ENCODE assay signal across 8 cellular contexts in the genomic region with DNA sequence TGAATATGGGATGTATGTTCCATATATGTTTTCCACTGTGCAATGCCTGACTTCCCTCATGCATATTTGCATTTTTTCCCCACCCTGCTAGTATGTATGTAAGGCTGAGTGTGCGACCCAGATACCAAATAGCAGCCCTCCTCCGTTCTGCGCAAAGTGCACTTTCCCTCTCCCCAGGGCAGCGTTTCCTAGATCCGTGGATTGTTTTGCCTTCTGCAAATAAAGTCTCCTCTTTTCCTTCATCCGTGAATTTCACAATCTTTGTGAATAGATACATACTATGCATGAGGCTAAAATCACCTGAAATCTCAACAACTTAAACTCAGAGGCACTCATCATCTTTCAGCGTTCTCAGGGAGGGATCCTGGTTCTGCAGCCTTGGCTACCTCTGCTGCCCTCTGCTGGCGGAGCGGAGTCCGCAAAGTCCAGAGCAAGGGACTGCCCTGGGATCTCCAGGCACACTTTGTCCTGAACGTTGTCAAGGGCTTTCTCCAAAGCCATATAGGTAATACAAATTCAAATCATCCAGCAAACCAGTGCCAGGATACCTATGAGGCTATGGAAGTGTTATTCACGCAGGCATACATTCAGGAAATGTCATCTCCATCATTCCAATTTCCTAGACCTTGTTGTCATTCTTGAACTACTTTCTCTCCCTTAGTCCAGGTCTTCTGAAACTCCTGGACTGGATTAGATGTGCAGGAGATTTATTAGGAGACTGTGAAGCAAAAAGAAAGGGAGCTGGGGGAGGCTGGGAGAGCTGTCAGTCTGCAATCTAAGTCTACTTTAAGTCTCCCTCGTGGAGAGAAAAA. TPM values are rescaled to one million over a fixed set of nuclear protein-coding genes. Genes with fewer than 3 reads are reported as not detected.
DNase-seq lines count a peak whose midpoint lies in the region; TF ChIP-seq lines count a peak whose summit lies in the region.

No MANE protein-coding gene starts in this region.

- TF ChIP-seq CTCF in NB4 (IDR thresholded peaks at IDR 0.05; ENCODE audit: low read depth, low read length): peak; percentile 99
- peak; percentile 96 for TF ChIP-seq CTCF in VCaP (conservative IDR thresholded peaks at IDR 0.05)
- TF ChIP-seq CTCF in breast epithelium (IDR thresholded peaks at IDR 0.05): peak; percentile 51 to 73 (median 65)
- TF ChIP-seq CTCF in kidney epithelial cell (IDR thresholded peaks at IDR 0.05; ENCODE audit: insufficient read depth, low read length, poor library complexity, severe bottlenecking): peak; percentile 99

- H3K9me3 ChIP-seq in breast epithelium: no peaks in the 10 kb centered on the region

- H3K27ac ChIP-seq in VCaP (no peak overlapping the region), breast epithelium (no peak overlapping the region)

- peak; percentile 22 for DNase-seq in NCI-H510A treated with DMSO at 0.1 percent for 48 hours (lab: John Stamatoyannopoulos, UW)
- DNase-seq in NCI-H510A (lab: John Stamatoyannopoulos, UW): no peak
- DNase-seq in HEK293T (ENCODE audit: extremely low spot score): peak; percentile 80
- peak; percentile 60 for DNase-seq in NB4 (ENCODE audit: low read depth)
- DNase-seq in breast epithelium (ENCODE audit: low spot score in 2 of 2): peak; percentile 35 to 65
- DNase-seq in kidney epithelial cell (ENCODE audit: low read depth): no peak
- DNase-seq in stimulated activated CD4-positive, alpha-beta T cell treated with anti-CD3 and anti-CD28 coated beads, Interleukin-1b, Interleukin-23, amount 100 ng/mL, for 48 hours: peak; percentile 76

- no peak overlapping the region for H3K4me3 ChIP-seq in NB4 (ENCODE audit: low read depth, low read length)
- H3K4me3 ChIP-seq in breast epithelium: no peak overlapping the region
- H3K4me3 ChIP-seq in kidney epithelial cell (ENCODE audit: low read depth, low read length): no peak overlapping the region

- H3K4me1 ChIP-seq in breast epithelium: no peaks in the 10 kb centered on the region

- CTCF ChIA-PET in HEK293T (lab: Yijun Ruan, JAX): no interaction called here

- intact Hi-C loops in breast epithelium (cut with DNase I; ENCODE audit: low total_unique reads): no loop called here

- POLR2A ChIA-PET in HEK293T (lab: Yijun Ruan, JAX): no interaction called here

- TF ChIP-seq POLR2A in NB4 (IDR thresholded peaks at IDR 0.05; ENCODE audit: extremely low read depth, insufficient read length) (no peak), breast epithelium (IDR thresholded peaks at IDR 0.05) (no peak)

- H3K36me3 ChIP-seq in breast epithelium (no peaks in the 10 kb centered on the region), kidney epithelial cell (ENCODE audit: control insufficient read depth, insufficient read depth, low read length) (no peaks in the 10 kb centered on the region)

- H3K27me3 ChIP-seq in breast epithelium (peaks cover 0 to 5% of the 10 kb centered on the region in 2 donors), kidney epithelial cell (ENCODE audit: control insufficient read depth, insufficient read depth, low read length) (no peaks in the 10 kb centered on the region)

TF ChIP-seq in HEK293T, 16 proteins besides CTCF, POLR2A, EP300 and RAD21:
- TF ChIP-seq TARDBP (IDR thresholded peaks at IDR 0.05) (no peak), FOXK2 (IDR thresholded peaks at IDR 0.05) (no peak), SP1 (IDR thresholded peaks at IDR 0.05) (no peak), ELF4 (IDR thresholded peaks at IDR 0.05) (no peak), PKNOX1 (IDR thresholded peaks at IDR 0.05) (no peak), NFRKB (IDR thresholded peaks at IDR 0.05) (no peak), L3MBTL2 (conservative IDR thresholded peaks at IDR 0.05) (no peak), ZNF384 (IDR thresholded peaks at IDR 0.05) (no peak), FOXM1 (IDR thresholded peaks at IDR 0.05; ENCODE audit: borderline replicate concordance) (no peak), ARNT (IDR thresholded peaks at IDR 0.05) (no peak), CTBP1 (IDR thresholded peaks at IDR 0.05; ENCODE audit: borderline replicate concordance) (no peak), SUZ12 (IDR thresholded peaks at IDR 0.05) (no peak), HDGF (IDR thresholded peaks at IDR 0.05; ENCODE audit: borderline replicate concordance) (no peak), BHLHE40 (IDR thresholded peaks at IDR 0.05; ENCODE audit: borderline replicate concordance) (no peak), FOXA1 (IDR thresholded peaks at IDR 0.05) (no peak), LEF1 (IDR thresholded peaks at IDR 0.05; ENCODE audit: borderline replicate concordance) (no peak)

RNA-seq across cellular contexts. Expression of gene CNTF, which starts 53.1 kb away (rescaled TPM):
- total RNA-seq in breast epithelium: 1 to 10 TPM in 1 of 3 donors, under 1 TPM in 2; 0.59 to 1.6 (median 0.66) TPM
- 0.96 and 1.1 TPM in 2 replicates for total RNA-seq in kidney epithelial cell

RNA-seq across cellular contexts. Expression of gene GLYAT, which starts 56.2 kb away (rescaled TPM):
- 10 to 100 TPM in 1 of 3 donors, not detected in 2; 15.8 TPM for total RNA-seq in breast epithelium
- not detected in 2 replicates for total RNA-seq in kidney epithelial cell

Comparison
In these comparisons a context has a peak if more than half of its experiments do, and no peak if none do; other contexts are left out.
1. DNase-seq: peak in NCI-H510A treated with DMSO at 0.1 percent for 48 hours (single experiment), HEK293T (single experiment), NB4 (single experiment), breast epithelium (2 of 2) and stimulated activated CD4-positive, alpha-beta T cell treated with anti-CD3 and anti-CD28 coated beads, Interleukin-1b, Interleukin-23, amount 100 ng/mL, for 48 hours (single experiment); none in NCI-H510A (single experiment) and kidney epithelial cell (single experiment).
2. Peak in every context shown above with its lines, with median percentiles within 50 percentile points of each other: CTCF ChIP-seq.